Comparison of ENCODE assay signal across 16 cellular contexts in genomic region chr19:36330226-36330625, GRCh38. TPM values are rescaled to one million over a fixed set of nuclear protein-coding genes. Genes with fewer than 3 reads are reported as not detected.
DNase-seq lines count a peak whose midpoint lies in the region; TF ChIP-seq lines count a peak whose summit lies in the region.
"Had no signal": no experiment of that assay in that cellular context is flagged by ENCODE, and none has a peak within 500 bp of the region (broad histone marks: within the 10 kb centered on the region; RNA-seq: fewer than 3 reads in every experiment).

No MANE protein-coding gene starts in this region.

- CTCF ChIA-PET in activated naive CD4-positive, alpha-beta T cell treated with anti-CD3 and anti-CD28 coated beads, Interleukin-2, amount 10 ng/mL, durations not matched to agents 7 days and 5 days (lab: Charles Lee), result no interaction called here

- H3K4me1 ChIP-seq in ACC112 (ENCODE audit: control insufficient read depth, insufficient read depth, low read length, unreplicated experiment) (no peaks in the 10 kb centered on the region), HUES48 (ENCODE audit: control insufficient read depth, insufficient read depth, low read length) (0 out of 2 replicates have a peak, but pooled peaks cover 3% of the 10 kb centered on the region), breast epithelium (no peaks in the 10 kb centered on the region), SJCRH30 (no peaks in the 10 kb centered on the region)

- H3K27me3 ChIP-seq in ACC112 (ENCODE audit: insufficient read depth, low read length), result no peaks in the 10 kb centered on the region
- no peaks in the 10 kb centered on the region for H3K27me3 ChIP-seq in HUES48 (ENCODE audit: control insufficient read depth, insufficient read depth, low read length)
- no peaks in the 10 kb centered on the region for H3K27me3 ChIP-seq in breast epithelium
- no peaks in the 10 kb centered on the region for H3K27me3 ChIP-seq in SJCRH30
- H3K27me3 ChIP-seq: body of pancreas had no signal

- peak overlapping the region; percentile 96; the same call in 1 of the 2 replicates for H3K9ac ChIP-seq in HUES48 (ENCODE audit: low read depth, low read length)

- H3K27me3 Mint-ChIP-seq in mesothelial cell of epicardium (ENCODE audit: low read depth), result no peaks in the 10 kb centered on the region
- no peaks in the 10 kb centered on the region for H3K27me3 Mint-ChIP-seq in activated naive CD4-positive, alpha-beta T cell treated with anti-CD3 and anti-CD28 coated beads, Interleukin-2, amount 10 ng/mL, durations not matched to agents 7 days and 5 days
- H3K27me3 Mint-ChIP-seq: stimulated activated naive CD8-positive, alpha-beta T cell treated with anti-CD3 and anti-CD28 coated beads, Interleukin-15, Interleukin-2, amounts not matched to agents 100 ng/mL and 50 ng/mL, for 24 hours had no signal

- H3K9me3 Mint-ChIP-seq in mesothelial cell of epicardium, result peaks cover 3% of the 10 kb centered on the region
- H3K9me3 Mint-ChIP-seq in activated naive CD4-positive, alpha-beta T cell treated with anti-CD3 and anti-CD28 coated beads, Interleukin-2, amount 10 ng/mL, durations not matched to agents 7 days and 5 days, result peaks cover 66% of the 10 kb centered on the region

- H3K79me2 ChIP-seq in ACC112 (ENCODE audit: control insufficient read depth, insufficient read depth, low read length, unreplicated experiment), result peaks cover 16% of the 10 kb centered on the region

- peak overlapping the region; percentile 93 for H3K4me3 Mint-ChIP-seq in mesothelial cell of epicardium
- H3K4me3 Mint-ChIP-seq in activated naive CD4-positive, alpha-beta T cell treated with anti-CD3 and anti-CD28 coated beads, Interleukin-2, amount 10 ng/mL, durations not matched to agents 7 days and 5 days, result no peak overlapping the region

- DNase-seq in breast epithelium (ENCODE audit: low spot score in 2 of 2), result no peak
- DNase-seq in mesothelial cell of epicardium (ENCODE audit: low spot score in 2 of 2, unreplicated experiment in 2 of 2), result no peak
- no peak for DNase-seq in SJCRH30
- DNase-seq in activated naive CD4-positive, alpha-beta T cell treated with anti-CD3 and anti-CD28 coated beads, Interleukin-2, amount 10 ng/mL, durations not matched to agents 7 days and 5 days, result no peak
- DNase-seq in AG08395 (ENCODE audit: low spot score), result no peak
- DNase-seq in T-helper 9 cell, result no peak
- DNase-seq: activated T-cell treated with anti-CD3 and anti-CD28 coated beads, Interleukin-2, amount 50 U/mL, for 4 hours; body of pancreas; DND-41; erythroblast; hippocampal formation; NCI-H2081 treated with DMSO at 0.1 percent for 48 hours; retina had no signal

- TF ChIP-seq POLR2A in breast epithelium (IDR thresholded peaks at IDR 0.05), result no peak

- no peak overlapping the region for H3K27ac ChIP-seq in ACC112 (ENCODE audit: low read depth, low read length)
- H3K27ac ChIP-seq in HUES48 (ENCODE audit: low read depth, low read length), result no peak overlapping the region
- no peak overlapping the region for H3K27ac ChIP-seq in breast epithelium
- no peak overlapping the region for H3K27ac ChIP-seq in SJCRH30

- H3K36me3 ChIP-seq in ACC112 (ENCODE audit: insufficient read depth, low read length) (peaks cover 4% of the 10 kb centered on the region; the same call in 1 of the 2 replicates), HUES48 (ENCODE audit: control insufficient read depth, insufficient read depth, low read length) (peaks cover 53% of the 10 kb centered on the region), breast epithelium (no peaks in the 10 kb centered on the region), SJCRH30 (peaks cover 32% of the 10 kb centered on the region)

- intact Hi-C loops in breast epithelium (cut with DNase I; ENCODE audit: low total_unique reads), result no loop called here

- no peaks in the 10 kb centered on the region for H3K9me3 ChIP-seq in HUES48 (ENCODE audit: control insufficient read depth, insufficient read depth, low read length)
- H3K9me3 ChIP-seq in breast epithelium, result peaks cover 0 to 4% of the 10 kb centered on the region in 2 donors
- H3K9me3 ChIP-seq in SJCRH30 (replicated peaks), result 0 out of 2 replicates have a peak, but pooled peaks cover 5% of the 10 kb centered on the region
- H3K9me3 ChIP-seq: body of pancreas had no signal

- peaks cover 47% of the 10 kb centered on the region for H3K36me3 Mint-ChIP-seq in mesothelial cell of epicardium
- H3K36me3 Mint-ChIP-seq in activated naive CD4-positive, alpha-beta T cell treated with anti-CD3 and anti-CD28 coated beads, Interleukin-2, amount 10 ng/mL, durations not matched to agents 7 days and 5 days, result peaks cover 25% of the 10 kb centered on the region

- H2AFZ ChIP-seq in ACC112 (ENCODE audit: low read length, unreplicated experiment), result no peak overlapping the region

- TF ChIP-seq CTCF in breast epithelium (IDR thresholded peaks at IDR 0.05) (no peak), mesothelial cell of epicardium (IDR thresholded peaks at IDR 0.05; ENCODE audit: unreplicated experiment) (no peak)

- H3K27ac Mint-ChIP-seq in mesothelial cell of epicardium, result peak overlapping the region; percentile 95
- no peak overlapping the region for H3K27ac Mint-ChIP-seq in activated naive CD4-positive, alpha-beta T cell treated with anti-CD3 and anti-CD28 coated beads, Interleukin-2, amount 10 ng/mL, durations not matched to agents 7 days and 5 days

- H3K4me1 Mint-ChIP-seq in mesothelial cell of epicardium, result peaks cover 35% of the 10 kb centered on the region
- peaks cover 9% of the 10 kb centered on the region for H3K4me1 Mint-ChIP-seq in activated naive CD4-positive, alpha-beta T cell treated with anti-CD3 and anti-CD28 coated beads, Interleukin-2, amount 10 ng/mL, durations not matched to agents 7 days and 5 days

- peak overlapping the region; percentile 81 for H3K4me3 ChIP-seq in ACC112 (ENCODE audit: low read depth, low read length)
- H3K4me3 ChIP-seq in HUES48 (ENCODE audit: low read depth, low read length), result peak overlapping the region; percentile 93
- H3K4me3 ChIP-seq in breast epithelium, result peak overlapping the region in 2 of 3 donors; percentile 78 to 91
- no peak overlapping the region for H3K4me3 ChIP-seq in SJCRH30

RNA-seq across cellular contexts. Expression of gene ZFP14, which starts 48.8 kb away (rescaled TPM):
- 10 to 100 TPM in 1 of 3 donors, 1 to 10 TPM in 2; 5.3 to 13.3 (median 8.5) TPM for total RNA-seq in breast epithelium
- total RNA-seq in mesothelial cell of epicardium, result 13.9 to 14.6 TPM (median 14.3 TPM) in 3 replicates
- 7.1 TPM in 2 replicates for total RNA-seq in SJCRH30 (2014; rRNA removed; shearing (Covaris generic))
